Comparison of ENCODE assay signal across 8 cellular contexts in genomic region chr12:93466625-93467350, GRCh38. TPM values are rescaled to one million over a fixed set of nuclear protein-coding genes. Genes with fewer than 3 reads are reported as not detected.
DNase-seq lines count a peak whose midpoint lies in the region; ATAC-seq and TF ChIP-seq lines count a peak whose summit lies in the region.

No MANE protein-coding gene starts in this region.

- H3K27me3 Mint-ChIP-seq in T-helper 1 cell treated with Interleukin-12 subunit alpha and Interleukin-12 subunit beta and Interleukin-4 antibody, amounts not matched to agents 30 μg/mL and 1 μg/mL, for 36 hours (ENCODE audit: low read depth), result no peaks in the 10 kb centered on the region
- no peaks in the 10 kb centered on the region; the same call in 1 of the 2 replicates for H3K27me3 Mint-ChIP-seq in WTC11 (ENCODE audit: low read depth)

- H3K9me3 Mint-ChIP-seq in T-helper 1 cell treated with Interleukin-12 subunit alpha and Interleukin-12 subunit beta and Interleukin-4 antibody, amounts not matched to agents 30 μg/mL and 1 μg/mL, for 36 hours, result no peaks in the 10 kb centered on the region
- no peaks in the 10 kb centered on the region for H3K9me3 Mint-ChIP-seq in WTC11

- peaks cover 27% of the 10 kb centered on the region for H3K4me1 Mint-ChIP-seq in T-helper 1 cell treated with Interleukin-12 subunit alpha and Interleukin-12 subunit beta and Interleukin-4 antibody, amounts not matched to agents 30 μg/mL and 1 μg/mL, for 36 hours (ENCODE audit: low read depth)
- H3K4me1 Mint-ChIP-seq in WTC11, result peaks cover 12% of the 10 kb centered on the region

- peaks cover 0 to 24% of the 10 kb centered on the region in 2 donors for H3K4me1 ChIP-seq in right atrium auricular region
- H3K4me1 ChIP-seq in subcutaneous abdominal adipose tissue (ENCODE audit: control insufficient read depth in 5 of 5, insufficient read depth in 5 of 5, low read length in 5 of 5), result peaks cover 0 to 14% (median 10%) of the 10 kb centered on the region in 5 donors

- H3K9me3 ChIP-seq in right atrium auricular region (no peaks in the 10 kb centered on the region), subcutaneous abdominal adipose tissue (ENCODE audit: control insufficient read depth in 5 of 5, low read length in 5 of 5) (no peaks in the 10 kb centered on the region)

- peak overlapping the region; percentile 96 for H3K27ac Mint-ChIP-seq in T-helper 1 cell treated with Interleukin-12 subunit alpha and Interleukin-12 subunit beta and Interleukin-4 antibody, amounts not matched to agents 30 μg/mL and 1 μg/mL, for 36 hours
- no peak overlapping the region for H3K27ac Mint-ChIP-seq in WTC11

- no peaks in the 10 kb centered on the region for H3K36me3 ChIP-seq in right atrium auricular region
- H3K36me3 ChIP-seq in subcutaneous abdominal adipose tissue (ENCODE audit: control insufficient read depth in 5 of 5, insufficient read depth in 5 of 5, low read length in 5 of 5), result peaks cover 0 to 10% (median 6%) of the 10 kb centered on the region in 5 donors

- H3K36me3 Mint-ChIP-seq in T-helper 1 cell treated with Interleukin-12 subunit alpha and Interleukin-12 subunit beta and Interleukin-4 antibody, amounts not matched to agents 30 μg/mL and 1 μg/mL, for 36 hours (ENCODE audit: low read depth), result peaks cover 13% of the 10 kb centered on the region
- peaks cover 20% of the 10 kb centered on the region for H3K36me3 Mint-ChIP-seq in WTC11

- no peak for DNase-seq in T-helper 1 cell
- DNase-seq in WTC11 (ENCODE audit: low spot score), result no peak
- no peak for DNase-seq in right atrium auricular region (ENCODE audit: low spot score)
- no peak for DNase-seq in stimulated activated CD4-positive, alpha-beta T cell treated with anti-CD3 and anti-CD28 coated beads, Interleukin-15, amount 100 ng/mL, for 24 hours
- no peak for DNase-seq in NCI-H1436 treated with DMSO at 0.1 percent for 48 hours (lab: John Stamatoyannopoulos, UW)

- H3K27me3 ChIP-seq in right atrium auricular region (no peaks in the 10 kb centered on the region), subcutaneous abdominal adipose tissue (ENCODE audit: control insufficient read depth in 5 of 5, insufficient read depth in 4 of 5, low read length in 5 of 5) (no peaks in the 10 kb centered on the region)

- peak overlapping the region in 1 of 2 donors; percentile 73 for H3K4me3 ChIP-seq in right atrium auricular region
- peak overlapping the region; percentile 95 to 100 (median 99) for H3K4me3 ChIP-seq in subcutaneous abdominal adipose tissue (ENCODE audit: low read depth in 1 of 5, low read length in 5 of 5)

- peak overlapping the region; percentile 77 to 93 for H3K27ac ChIP-seq in right atrium auricular region
- peak overlapping the region; percentile 87 for H3K27ac ChIP-seq in subcutaneous abdominal adipose tissue (ENCODE audit: low read depth, low read length)

- peak overlapping the region in 2 of 5 donors; percentile 93 to 94 for H3K9ac ChIP-seq in subcutaneous abdominal adipose tissue (ENCODE audit: low read length in 5 of 5)

- POLR2A ChIA-PET in WTC11 (lab: Charles Lee), result interaction anchor here (0.7 to 1.3 kb wide), 2 partner anchors 25 to 48 kb away, joined by 3 to 4 read pairs; partner anchors contain the start of gene UBE2N

- H3K4me3 Mint-ChIP-seq in T-helper 1 cell treated with Interleukin-12 subunit alpha and Interleukin-12 subunit beta and Interleukin-4 antibody, amounts not matched to agents 30 μg/mL and 1 μg/mL, for 36 hours, result peak overlapping the region; percentile 89
- peak overlapping the region; percentile 98 for H3K4me3 Mint-ChIP-seq in WTC11

- CTCF ChIA-PET in WTC11 (lab: Charles Lee), result interaction anchor here (0.7 to 1.5 kb wide), 5 partner anchors 25 to 542 kb away, joined by 3 to 5 read pairs (median 3); partner anchors contain the start of gene UBE2N

- no peak for TF ChIP-seq CTCF in WTC11 (IDR thresholded peaks at IDR 0.05)
- no peak for TF ChIP-seq CTCF in right atrium auricular region (IDR thresholded peaks at IDR 0.05)

- no peak for ATAC-seq in WTC11
- no peak for ATAC-seq in HG03095 (IDR thresholded peaks at IDR 0.05; ENCODE audit: unreplicated experiment)

TF ChIP-seq in WTC11, 78 proteins besides CTCF, POLR2A, EP300 and RAD21 (continues in another document):
- TF ChIP-seq ZNF138 (CRISPR knock-in tag; conservative IDR thresholded peaks at IDR 0.05) (no peak), KAT7 (CRISPR knock-in tag; IDR thresholded peaks at IDR 0.05; ENCODE audit: borderline replicate concordance) (no peak), CREB1 (CRISPR knock-in tag; IDR thresholded peaks at IDR 0.05) (no peak), ZNF396 (CRISPR knock-in tag; IDR thresholded peaks at IDR 0.05; ENCODE audit: borderline replicate concordance) (no peak), ZBTB21 (CRISPR knock-in tag; IDR thresholded peaks at IDR 0.05; ENCODE audit: borderline replicate concordance) (no peak), PRRX2 (CRISPR knock-in tag; IDR thresholded peaks at IDR 0.05) (no peak), EMX1 (CRISPR knock-in tag; IDR thresholded peaks at IDR 0.05) (no peak)
- TF ChIP-seq, protein P1, sequence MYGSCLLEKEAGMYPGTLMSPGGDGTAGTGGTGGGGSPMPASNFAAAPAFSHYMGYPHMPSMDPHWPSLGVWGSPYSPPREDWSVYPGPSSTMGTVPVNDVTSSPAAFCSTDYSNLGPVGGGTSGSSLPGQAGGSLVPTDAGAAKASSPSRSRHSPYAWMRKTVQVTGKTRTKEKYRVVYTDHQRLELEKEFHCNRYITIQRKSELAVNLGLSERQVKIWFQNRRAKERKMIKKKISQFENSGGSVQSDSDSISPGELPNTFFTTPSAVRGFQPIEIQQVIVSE (CRISPR knock-in tag; IDR thresholded peaks at IDR 0.05; ENCODE audit: borderline replicate concordance), result no peak
- TF ChIP-seq, protein P2, sequence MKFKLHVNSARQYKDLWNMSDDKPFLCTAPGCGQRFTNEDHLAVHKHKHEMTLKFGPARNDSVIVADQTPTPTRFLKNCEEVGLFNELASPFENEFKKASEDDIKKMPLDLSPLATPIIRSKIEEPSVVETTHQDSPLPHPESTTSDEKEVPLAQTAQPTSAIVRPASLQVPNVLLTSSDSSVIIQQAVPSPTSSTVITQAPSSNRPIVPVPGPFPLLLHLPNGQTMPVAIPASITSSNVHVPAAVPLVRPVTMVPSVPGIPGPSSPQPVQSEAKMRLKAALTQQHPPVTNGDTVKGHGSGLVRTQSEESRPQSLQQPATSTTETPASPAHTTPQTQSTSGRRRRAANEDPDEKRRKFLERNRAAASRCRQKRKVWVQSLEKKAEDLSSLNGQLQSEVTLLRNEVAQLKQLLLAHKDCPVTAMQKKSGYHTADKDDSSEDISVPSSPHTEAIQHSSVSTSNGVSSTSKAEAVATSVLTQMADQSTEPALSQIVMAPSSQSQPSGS (CRISPR knock-in tag; IDR thresholded peaks at IDR 0.05; ENCODE audit: borderline replicate concordance, low read depth), result no peak
- TF ChIP-seq, protein P3, sequence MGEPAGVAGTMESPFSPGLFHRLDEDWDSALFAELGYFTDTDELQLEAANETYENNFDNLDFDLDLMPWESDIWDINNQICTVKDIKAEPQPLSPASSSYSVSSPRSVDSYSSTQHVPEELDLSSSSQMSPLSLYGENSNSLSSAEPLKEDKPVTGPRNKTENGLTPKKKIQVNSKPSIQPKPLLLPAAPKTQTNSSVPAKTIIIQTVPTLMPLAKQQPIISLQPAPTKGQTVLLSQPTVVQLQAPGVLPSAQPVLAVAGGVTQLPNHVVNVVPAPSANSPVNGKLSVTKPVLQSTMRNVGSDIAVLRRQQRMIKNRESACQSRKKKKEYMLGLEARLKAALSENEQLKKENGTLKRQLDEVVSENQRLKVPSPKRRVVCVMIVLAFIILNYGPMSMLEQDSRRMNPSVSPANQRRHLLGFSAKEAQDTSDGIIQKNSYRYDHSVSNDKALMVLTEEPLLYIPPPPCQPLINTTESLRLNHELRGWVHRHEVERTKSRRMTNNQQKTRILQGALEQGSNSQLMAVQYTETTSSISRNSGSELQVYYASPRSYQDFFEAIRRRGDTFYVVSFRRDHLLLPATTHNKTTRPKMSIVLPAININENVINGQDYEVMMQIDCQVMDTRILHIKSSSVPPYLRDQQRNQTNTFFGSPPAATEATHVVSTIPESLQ (CRISPR knock-in tag; IDR thresholded peaks at IDR 0.05), result no peak
- TF ChIP-seq, protein P4, sequence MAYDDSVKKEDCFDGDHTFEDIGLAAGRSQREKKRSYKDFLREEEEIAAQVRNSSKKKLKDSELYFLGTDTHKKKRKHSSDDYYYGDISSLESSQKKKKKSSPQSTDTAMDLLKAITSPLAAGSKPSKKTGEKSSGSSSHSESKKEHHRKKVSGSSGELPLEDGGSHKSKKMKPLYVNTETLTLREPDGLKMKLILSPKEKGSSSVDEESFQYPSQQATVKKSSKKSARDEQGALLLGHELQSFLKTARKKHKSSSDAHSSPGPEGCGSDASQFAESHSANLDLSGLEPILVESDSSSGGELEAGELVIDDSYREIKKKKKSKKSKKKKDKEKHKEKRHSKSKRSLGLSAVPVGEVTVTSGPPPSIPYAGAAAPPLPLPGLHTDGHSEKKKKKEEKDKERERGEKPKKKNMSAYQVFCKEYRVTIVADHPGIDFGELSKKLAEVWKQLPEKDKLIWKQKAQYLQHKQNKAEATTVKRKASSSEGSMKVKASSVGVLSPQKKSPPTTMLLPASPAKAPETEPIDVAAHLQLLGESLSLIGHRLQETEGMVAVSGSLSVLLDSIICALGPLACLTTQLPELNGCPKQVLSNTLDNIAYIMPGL (CRISPR knock-in tag; IDR thresholded peaks at IDR 0.05), result no peak
- TF ChIP-seq, protein P5, sequence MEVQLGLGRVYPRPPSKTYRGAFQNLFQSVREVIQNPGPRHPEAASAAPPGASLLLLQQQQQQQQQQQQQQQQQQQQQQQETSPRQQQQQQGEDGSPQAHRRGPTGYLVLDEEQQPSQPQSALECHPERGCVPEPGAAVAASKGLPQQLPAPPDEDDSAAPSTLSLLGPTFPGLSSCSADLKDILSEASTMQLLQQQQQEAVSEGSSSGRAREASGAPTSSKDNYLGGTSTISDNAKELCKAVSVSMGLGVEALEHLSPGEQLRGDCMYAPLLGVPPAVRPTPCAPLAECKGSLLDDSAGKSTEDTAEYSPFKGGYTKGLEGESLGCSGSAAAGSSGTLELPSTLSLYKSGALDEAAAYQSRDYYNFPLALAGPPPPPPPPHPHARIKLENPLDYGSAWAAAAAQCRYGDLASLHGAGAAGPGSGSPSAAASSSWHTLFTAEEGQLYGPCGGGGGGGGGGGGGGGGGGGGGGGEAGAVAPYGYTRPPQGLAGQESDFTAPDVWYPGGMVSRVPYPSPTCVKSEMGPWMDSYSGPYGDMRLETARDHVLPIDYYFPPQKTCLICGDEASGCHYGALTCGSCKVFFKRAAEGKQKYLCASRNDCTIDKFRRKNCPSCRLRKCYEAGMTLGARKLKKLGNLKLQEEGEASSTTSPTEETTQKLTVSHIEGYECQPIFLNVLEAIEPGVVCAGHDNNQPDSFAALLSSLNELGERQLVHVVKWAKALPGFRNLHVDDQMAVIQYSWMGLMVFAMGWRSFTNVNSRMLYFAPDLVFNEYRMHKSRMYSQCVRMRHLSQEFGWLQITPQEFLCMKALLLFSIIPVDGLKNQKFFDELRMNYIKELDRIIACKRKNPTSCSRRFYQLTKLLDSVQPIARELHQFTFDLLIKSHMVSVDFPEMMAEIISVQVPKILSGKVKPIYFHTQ (CRISPR knock-in tag; IDR thresholded peaks at IDR 0.05), result no peak

RNA-seq across cellular contexts. Expression of gene MRPL42, which starts 0.5 kb away (rescaled TPM):
- total RNA-seq in WTC11 (2021) (112 to 124 TPM (median 121 TPM) in 3 replicates), right atrium auricular region (10 to 100 TPM; 33.9 to 57.8 TPM)

RNA-seq across cellular contexts. Expression of gene UBE2N, which starts 25.0 kb away (rescaled TPM):
- total RNA-seq in WTC11 (2021), result 183 to 195 TPM (median 185 TPM) in 3 replicates
- total RNA-seq in right atrium auricular region, result 10 to 100 TPM; 30.2 to 41.5 TPM
